Comparison of ENCODE assay signal across 8 cellular contexts in the genomic region with DNA sequence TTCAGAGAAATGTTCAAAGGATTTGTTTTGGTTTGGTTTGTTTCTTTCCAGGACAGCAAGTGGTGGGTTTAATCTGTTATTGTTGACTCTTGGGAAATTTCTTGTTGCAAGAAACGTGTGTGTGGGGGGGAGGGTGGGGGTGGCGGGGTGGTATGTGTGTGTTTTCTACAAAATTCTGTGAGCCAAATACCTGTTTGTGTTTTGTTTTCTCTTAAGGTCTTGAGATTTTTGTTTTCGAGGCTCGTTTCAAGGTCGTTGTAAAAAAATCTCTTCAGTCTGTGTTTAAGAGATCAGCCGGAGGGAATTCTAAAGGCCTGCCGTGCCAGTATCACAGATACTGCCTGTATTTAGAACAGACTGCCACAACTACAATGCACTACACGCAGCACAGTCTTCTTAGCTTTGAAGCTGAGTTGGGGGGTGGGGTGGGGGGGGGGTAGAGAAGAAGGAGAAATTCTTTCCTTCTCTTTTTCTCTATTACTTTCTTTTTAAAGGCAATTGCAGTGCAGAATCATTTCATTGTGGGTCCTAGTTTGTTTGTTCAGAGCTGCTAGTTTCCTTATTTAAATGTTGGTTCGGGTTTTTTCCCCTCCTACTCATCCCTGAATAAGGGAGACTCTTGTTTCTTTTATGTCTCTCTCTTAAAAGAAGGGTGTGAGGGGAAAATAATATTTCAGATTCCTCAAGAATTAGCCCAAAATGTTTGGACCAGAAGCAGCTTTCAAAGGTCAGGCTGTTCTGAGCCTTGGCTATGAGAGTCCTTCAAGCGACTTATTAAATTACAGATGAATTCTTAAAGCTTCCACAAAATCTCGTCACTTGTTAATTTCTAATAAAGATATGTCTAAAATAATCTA. TPM values are rescaled to one million over a fixed set of nuclear protein-coding genes. Genes with fewer than 3 reads are reported as not detected.
DNase-seq lines count a peak whose midpoint lies in the region; ATAC-seq, FAIRE-seq and TF ChIP-seq lines count a peak whose summit lies in the region.

No MANE protein-coding gene starts in this region.

- peak overlapping the region; percentile 80 to 84 for H3K4me3 ChIP-seq in right atrium auricular region

- peak overlapping the region; percentile 99 for H3K27ac Mint-ChIP-seq in activated CD8-positive, alpha-beta memory T cell treated with anti-CD3 and anti-CD28 coated beads, Interleukin-2, amount 10 ng/mL, durations not matched to agents 7 days and 5 days
- H3K27ac Mint-ChIP-seq in activated naive CD4-positive, alpha-beta T cell treated with anti-CD3 and anti-CD28 coated beads, Interleukin-2, amount 10 ng/mL, durations not matched to agents 7 days and 5 days, result peak overlapping the region; percentile 100

- ATAC-seq in activated CD8-positive, alpha-beta memory T cell treated with anti-CD3 and anti-CD28 coated beads, Interleukin-2, amount 10 ng/mL, durations not matched to agents 7 days and 5 days, result no peak
- peak; percentile 16 for ATAC-seq in sciatic nerve
- ATAC-seq in HG03045 (IDR thresholded peaks at IDR 0.05; ENCODE audit: unreplicated experiment), result no peak

- no peak for TF ChIP-seq POLR2A in GM12892 (IDR thresholded peaks at IDR 0.05; ENCODE audit: low read depth, low read length)
- no peak for TF ChIP-seq POLR2A in GM12891 (IDR thresholded peaks at IDR 0.05; ENCODE audit: low read depth, low read length)

- CTCF ChIA-PET in activated CD8-positive, alpha-beta memory T cell treated with anti-CD3 and anti-CD28 coated beads, Interleukin-2, amount 10 ng/mL, durations not matched to agents 7 days and 5 days (lab: Charles Lee), result interaction anchor here (0.7 to 6.3 kb wide), 30 partner anchors 7 to 1295 kb away, joined by 3 to 112 read pairs (median 4); a partner anchor contains a TSS
- CTCF ChIA-PET in activated naive CD4-positive, alpha-beta T cell treated with anti-CD3 and anti-CD28 coated beads, Interleukin-2, amount 10 ng/mL, durations not matched to agents 7 days and 5 days (lab: Charles Lee), result interaction anchor here (0.8 to 5.5 kb wide), 17 partner anchors 8 to 1293 kb away, joined by 3 to 50 read pairs (median 5); no protein-coding TSS in a partner anchor

- peaks cover 55% of the 10 kb centered on the region for H3K4me1 Mint-ChIP-seq in activated CD8-positive, alpha-beta memory T cell treated with anti-CD3 and anti-CD28 coated beads, Interleukin-2, amount 10 ng/mL, durations not matched to agents 7 days and 5 days
- H3K4me1 Mint-ChIP-seq in activated naive CD4-positive, alpha-beta T cell treated with anti-CD3 and anti-CD28 coated beads, Interleukin-2, amount 10 ng/mL, durations not matched to agents 7 days and 5 days, result peaks cover 62% of the 10 kb centered on the region

- peak overlapping the region; percentile 99 for H3K27ac ChIP-seq in right atrium auricular region

- no peaks in the 10 kb centered on the region for H3K9me3 Mint-ChIP-seq in activated CD8-positive, alpha-beta memory T cell treated with anti-CD3 and anti-CD28 coated beads, Interleukin-2, amount 10 ng/mL, durations not matched to agents 7 days and 5 days (ENCODE audit: low read depth)
- H3K9me3 Mint-ChIP-seq in activated naive CD4-positive, alpha-beta T cell treated with anti-CD3 and anti-CD28 coated beads, Interleukin-2, amount 10 ng/mL, durations not matched to agents 7 days and 5 days, result no peaks in the 10 kb centered on the region

- TF ChIP-seq CTCF in right atrium auricular region (IDR thresholded peaks at IDR 0.05), result no peak

- H3K9me3 ChIP-seq in right atrium auricular region, result no peaks in the 10 kb centered on the region

- peak; percentile 48 for DNase-seq in activated CD8-positive, alpha-beta memory T cell treated with anti-CD3 and anti-CD28 coated beads, Interleukin-2, amount 10 ng/mL, durations not matched to agents 7 days and 5 days
- DNase-seq in activated CD8-positive, alpha-beta memory T cell treated with anti-CD3 and anti-CD28 coated beads for 24 hours, result no peak
- DNase-seq in activated naive CD4-positive, alpha-beta T cell treated with anti-CD3 and anti-CD28 coated beads, Interleukin-2, amount 10 ng/mL, durations not matched to agents 7 days and 5 days, result peak; percentile 58
- DNase-seq in right atrium auricular region (ENCODE audit: low spot score) (no peak), sciatic nerve (ENCODE audit: low spot score) (peak; percentile 60), GM12892 (ENCODE audit: insufficient read length) (no peak), GM12891 (ENCODE audit: insufficient read length, low spot score) (no peak)

- H3K36me3 ChIP-seq in right atrium auricular region, result no peaks in the 10 kb centered on the region

- no peak for FAIRE-seq in GM12892 (lab: Jason Lieb, UNC)
- FAIRE-seq in GM12891 (lab: Jason Lieb, UNC), result no peak

- intact Hi-C loops in sciatic nerve (cut with DNase I), result no loop called here

- peaks cover 10% of the 10 kb centered on the region for H3K36me3 Mint-ChIP-seq in activated CD8-positive, alpha-beta memory T cell treated with anti-CD3 and anti-CD28 coated beads, Interleukin-2, amount 10 ng/mL, durations not matched to agents 7 days and 5 days
- H3K36me3 Mint-ChIP-seq in activated naive CD4-positive, alpha-beta T cell treated with anti-CD3 and anti-CD28 coated beads, Interleukin-2, amount 10 ng/mL, durations not matched to agents 7 days and 5 days, result peaks cover 28% of the 10 kb centered on the region

- H3K27me3 Mint-ChIP-seq in activated CD8-positive, alpha-beta memory T cell treated with anti-CD3 and anti-CD28 coated beads, Interleukin-2, amount 10 ng/mL, durations not matched to agents 7 days and 5 days, result peaks cover 4% of the 10 kb centered on the region
- peaks cover 16% of the 10 kb centered on the region for H3K27me3 Mint-ChIP-seq in activated naive CD4-positive, alpha-beta T cell treated with anti-CD3 and anti-CD28 coated beads, Interleukin-2, amount 10 ng/mL, durations not matched to agents 7 days and 5 days

- peaks cover 0 to 20% of the 10 kb centered on the region in 2 donors for H3K4me1 ChIP-seq in right atrium auricular region

- peak overlapping the region; percentile 98 for H3K4me3 Mint-ChIP-seq in activated CD8-positive, alpha-beta memory T cell treated with anti-CD3 and anti-CD28 coated beads, Interleukin-2, amount 10 ng/mL, durations not matched to agents 7 days and 5 days
- H3K4me3 Mint-ChIP-seq in activated naive CD4-positive, alpha-beta T cell treated with anti-CD3 and anti-CD28 coated beads, Interleukin-2, amount 10 ng/mL, durations not matched to agents 7 days and 5 days, result peak overlapping the region; percentile 99

- no peaks in the 10 kb centered on the region for H3K27me3 ChIP-seq in right atrium auricular region

TF ChIP-seq in GM12891, 5 proteins besides CTCF, POLR2A, EP300 and RAD21:
- TF ChIP-seq POLR2AphosphoS5 (IDR thresholded peaks at IDR 0.05; ENCODE audit: low read depth, low read length) (no peak), SPI1 (IDR thresholded peaks at IDR 0.05; ENCODE audit: low read depth, low read length) (no peak), POU2F2 (IDR thresholded peaks at IDR 0.05; ENCODE audit: low read depth, low read length) (no peak)

RNA-seq across cellular contexts. Expression of a gene that starts 1.4 kb away (rescaled TPM):
- total RNA-seq in activated CD8-positive, alpha-beta memory T cell treated with anti-CD3 and anti-CD28 coated beads, Interleukin-2, amount 10 ng/mL, durations not matched to agents 7 days and 5 days, result 10 to 100 TPM; 12.1 to 13.2 TPM
- total RNA-seq in right atrium auricular region (10 to 100 TPM; 53.0 to 88.6 TPM), sciatic nerve (188 TPM)
- polyA plus RNA-seq in GM12892 (2012; ENCODE audit: missing spikeins), result 0.15 TPM
- polyA plus RNA-seq in GM12891 (2012; ENCODE audit: low read depth, missing spikeins), result 0.23 TPM

RNA-seq across cellular contexts. Expression of a gene that starts 44.4 kb away (rescaled TPM):
- not detected for total RNA-seq in activated CD8-positive, alpha-beta memory T cell treated with anti-CD3 and anti-CD28 coated beads, Interleukin-2, amount 10 ng/mL, durations not matched to agents 7 days and 5 days
- total RNA-seq in right atrium auricular region (not detected), sciatic nerve (not detected)
- not detected for polyA plus RNA-seq in GM12892 (2012; ENCODE audit: missing spikeins)
- polyA plus RNA-seq in GM12891 (2012; ENCODE audit: low read depth, missing spikeins), result not detected

Comparison
In these comparisons a context has a peak if more than half of its experiments do, and no peak if none do; other contexts are left out.
1. DNase-seq: peak in activated CD8-positive, alpha-beta memory T cell treated with anti-CD3 and anti-CD28 coated beads, Interleukin-2, amount 10 ng/mL, durations not matched to agents 7 days and 5 days (single experiment), activated naive CD4-positive, alpha-beta T cell treated with anti-CD3 and anti-CD28 coated beads, Interleukin-2, amount 10 ng/mL, durations not matched to agents 7 days and 5 days (single experiment) and sciatic nerve (single experiment); none in activated CD8-positive, alpha-beta memory T cell treated with anti-CD3 and anti-CD28 coated beads for 24 hours (single experiment), right atrium auricular region (single experiment), GM12892 (single experiment) and GM12891 (single experiment).